Comparison of ENCODE assay signal across 9 cellular contexts in the genomic region with DNA sequence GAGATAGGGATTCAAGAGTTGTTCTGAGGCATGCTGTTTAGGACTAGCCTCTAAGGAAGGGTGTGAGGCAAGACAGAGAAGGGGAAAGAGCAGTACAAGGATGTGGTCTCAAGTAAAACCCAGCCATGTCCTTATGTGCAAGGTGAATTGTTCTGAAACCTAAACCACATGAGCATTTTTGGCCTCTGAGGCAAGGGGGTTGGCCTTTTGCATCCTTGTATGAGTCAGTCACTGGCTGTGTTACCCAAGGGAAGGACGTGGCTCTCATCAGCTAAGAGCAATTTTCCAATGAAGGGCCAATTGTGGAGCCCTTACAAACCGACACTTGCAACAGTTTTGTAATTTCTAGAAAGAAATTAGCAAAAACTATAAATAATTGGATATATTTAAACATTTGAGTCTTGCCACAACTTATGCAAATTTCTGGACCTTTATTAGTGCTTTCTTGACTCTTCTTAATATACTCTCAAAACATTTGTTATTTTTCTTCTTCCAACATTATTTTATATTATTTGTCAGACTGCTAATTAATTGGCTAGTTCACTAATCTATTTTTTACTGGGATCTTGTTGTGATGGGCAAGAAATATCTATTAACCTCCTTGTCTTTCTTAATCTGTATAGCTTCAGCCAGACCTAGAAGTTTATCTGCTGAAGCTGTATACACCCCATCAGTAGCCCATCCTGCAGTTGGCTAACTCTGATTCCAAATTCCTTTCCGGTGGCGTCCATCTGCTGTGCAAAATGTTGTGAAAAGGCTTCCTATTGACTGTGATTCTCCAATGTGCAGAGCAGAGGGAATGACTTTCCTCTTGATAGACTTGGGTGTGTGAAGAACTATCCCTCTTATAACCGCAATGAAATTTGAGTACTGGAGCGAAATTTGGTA.
DNase-seq lines count a peak whose midpoint lies in the region; ATAC-seq, FAIRE-seq and TF ChIP-seq lines count a peak whose summit lies in the region.
"Had no signal": no experiment of that assay in that cellular context is flagged by ENCODE, and none has a peak within 500 bp of the region (broad histone marks: within the 10 kb centered on the region; RNA-seq: fewer than 3 reads in every experiment).

No MANE protein-coding gene starts in this region.

- H3K36me3 ChIP-seq in keratinocyte (ENCODE audit: control insufficient read depth in 2 of 2, extremely low read depth in 1 of 2, insufficient read depth in 2 of 2, low read length in 2 of 2): no peaks in the 10 kb centered on the region

- no peaks in the 10 kb centered on the region for H4K20me1 ChIP-seq in keratinocyte (ENCODE audit: control insufficient read depth, extremely low read depth, insufficient read depth, low read length)

- H3K27ac Mint-ChIP-seq in T-helper 17 cell: no peak overlapping the region

- no peaks in the 10 kb centered on the region for H3K27me3 ChIP-seq in keratinocyte (ENCODE audit: control insufficient read depth, extremely low read depth, insufficient read depth, low read length)

- no peaks in the 10 kb centered on the region for H3K4me1 ChIP-seq in keratinocyte (ENCODE audit: control insufficient read depth, extremely low read depth, insufficient read depth, low read length)

- dilution Hi-C loops in keratinocyte (cut with MboI; ENCODE audit: extremely low pct_ligation_motif_present, low sequenced_read_pairs): no loop called here

- no peak overlapping the region for H3K27ac ChIP-seq in keratinocyte (ENCODE audit: control insufficient read depth, insufficient read depth, low read length)
- H3K27ac ChIP-seq: SK-N-MC had no signal

- peak; percentile 100 for ATAC-seq in GM18909 (IDR thresholded peaks at IDR 0.05; ENCODE audit: poor library complexity, unreplicated experiment)
- ATAC-seq in HG02759 (IDR thresholded peaks at IDR 0.05; ENCODE audit: unreplicated experiment): peak; percentile 99
- ATAC-seq in T-helper 17 cell: no peak

- peaks cover 4% of the 10 kb centered on the region for H3K27me3 Mint-ChIP-seq in T-helper 17 cell

- H3K4me3 ChIP-seq in keratinocyte (ENCODE audit: control insufficient read depth in 2 of 3, extremely low read depth in 1 of 3, insufficient read depth in 2 of 3, low read depth in 1 of 3, low read length in 3 of 3): no peak overlapping the region
- H3K4me3 ChIP-seq: SK-N-MC had no signal

- no peaks in the 10 kb centered on the region for H3K79me2 ChIP-seq in keratinocyte (ENCODE audit: control insufficient read depth, insufficient read depth, low read length)

- H3K4me1 Mint-ChIP-seq in T-helper 17 cell: no peaks in the 10 kb centered on the region

- no peak for TF ChIP-seq CTCF in keratinocyte (optimal IDR thresholded peaks at IDR 0.05 in 1 of 3, IDR thresholded peaks at IDR 0.05 in 1 of 3, conservative IDR thresholded peaks at IDR 0.05 in 1 of 3; ENCODE audit: extremely low read depth in 1 of 3, insufficient read depth in 2 of 3, low read length in 3 of 3)

- H3K4me2 ChIP-seq in keratinocyte (ENCODE audit: control insufficient read depth, extremely low read depth, insufficient read depth, low read depth, low read length): no peak overlapping the region

- H3K9me1 ChIP-seq in keratinocyte (ENCODE audit: control insufficient read depth, extremely low read depth, insufficient read depth, low read length): no peaks in the 10 kb centered on the region

- no peaks in the 10 kb centered on the region for H3K9me3 ChIP-seq in keratinocyte (ENCODE audit: control insufficient read depth, low read depth, low read length)
- no peaks in the 10 kb centered on the region for H3K9me3 ChIP-seq in T-helper 17 cell (ENCODE audit: control insufficient read depth, low read length, poor library complexity, severe bottlenecking)

- no peaks in the 10 kb centered on the region for H3K36me3 Mint-ChIP-seq in T-helper 17 cell (ENCODE audit: low read depth)

- no peak overlapping the region for H3K4me3 Mint-ChIP-seq in T-helper 17 cell

- H2AFZ ChIP-seq in keratinocyte (ENCODE audit: control insufficient read depth, low read length): no peak overlapping the region

- FAIRE-seq in keratinocyte (lab: Jason Lieb, UNC): peak; percentile 76

- peak; percentile 75 for DNase-seq in NK-92 treated with Interleukin-12 subunit alpha and Interleukin-12 subunit beta, amount 100 ng/mL, for 24 hours (lab: John Stamatoyannopoulos, UW)
- no peak for DNase-seq in keratinocyte (ENCODE audit: low read depth, low spot score)
- DNase-seq in hepatic stellate cell (ENCODE audit: low spot score): no peak
- DNase-seq in activated CD4-positive, alpha-beta T cell treated with anti-CD3 and anti-CD28 coated beads, Interleukin-2, amount 50 U/mL, for 1 hour: no peak
- DNase-seq in T-helper 17 cell: no peak
- no peak for DNase-seq in activated CD4-positive, alpha-beta T cell treated with anti-CD3 and anti-CD28 coated beads for 48 hours

- no peak overlapping the region for H3K9ac ChIP-seq in keratinocyte (ENCODE audit: control insufficient read depth, extremely low read depth, insufficient read depth, low read length)
